Comparison of ENCODE assay signal across 18 cellular contexts in genomic region chr6:119241540-119242309, GRCh38.
"Had no signal": no experiment of that assay in that cellular context is flagged by ENCODE, and none has a peak within 500 bp of the region (broad histone marks: within the 10 kb centered on the region; RNA-seq: fewer than 3 reads in every experiment).

No MANE protein-coding gene starts in this region.

- H3K4me3 Mint-ChIP-seq: activated naive CD8-positive, alpha-beta T cell; effector memory CD8-positive, alpha-beta T cell; stimulated activated memory B cell treated with anti-CD40 and anti-IgM and Interleukin-4, amounts not matched to agents 10 μg/mL and 1 μg/mL and 100 μg/mL, for 72 hours had no signal

- H3K36me3 ChIP-seq: ovary had no signal

- H3K9me3 Mint-ChIP-seq: effector memory CD8-positive, alpha-beta T cell; stimulated activated memory B cell treated with anti-CD40 and anti-IgM and Interleukin-4, amounts not matched to agents 10 μg/mL and 1 μg/mL and 100 μg/mL, for 72 hours had no signal

- ATAC-seq: effector memory CD8-positive, alpha-beta T cell; stimulated activated memory B cell treated with anti-CD40 and anti-IgM and Interleukin-4, amounts not matched to agents 10 μg/mL and 1 μg/mL and 100 μg/mL, for 72 hours had no signal

- H3K27me3 Mint-ChIP-seq: activated naive CD8-positive, alpha-beta T cell; effector memory CD8-positive, alpha-beta T cell; stimulated activated memory B cell treated with anti-CD40 and anti-IgM and Interleukin-4, amounts not matched to agents 10 μg/mL and 1 μg/mL and 100 μg/mL, for 72 hours had no signal

- H3K27me3 ChIP-seq: foreskin keratinocyte, ovary, sigmoid colon, spleen had no signal

- H3K4me1 Mint-ChIP-seq: stimulated activated memory B cell treated with anti-CD40 and anti-IgM and Interleukin-4, amounts not matched to agents 10 μg/mL and 1 μg/mL and 100 μg/mL, for 72 hours had no signal

- H3K9me3 ChIP-seq: ovary, sigmoid colon had no signal

- H3K27ac ChIP-seq: epithelial cell of prostate, foreskin keratinocyte, ovary, spleen, VCaP had no signal

- H3K27ac Mint-ChIP-seq: activated naive CD8-positive, alpha-beta T cell; stimulated activated memory B cell treated with anti-CD40 and anti-IgM and Interleukin-4, amounts not matched to agents 10 μg/mL and 1 μg/mL and 100 μg/mL, for 72 hours had no signal

- DNase-seq: activated CD4-positive, alpha-beta T cell treated with anti-CD3 and anti-CD28 coated beads for 1 hour; activated CD8-positive, alpha-beta memory T cell treated with anti-CD3 and anti-CD28 coated beads for 24 hours; activated CD8-positive, alpha-beta memory T cell treated with anti-CD3 and anti-CD28 coated beads, Interleukin-2, amount 50 U/mL, for 48 hours; activated gamma-delta T cell; amygdala; effector memory CD8-positive, alpha-beta T cell; foreskin keratinocyte; mammary epithelial cell; spleen; stimulated activated CD4-positive, alpha-beta T cell treated with anti-CD3 and anti-CD28 coated beads, Interleukin-4, amount 100 ng/mL, for 4 hours; SW 1271; T-helper 2 cell had no signal

- H3K4me3 ChIP-seq: ovary, sigmoid colon, spleen had no signal
